33 cellular contexts compared by ENCODE assay signal in genomic region chr1:21610027-21610426, GRCh38.
"Had no signal": no experiment of that assay in that cellular context is flagged by ENCODE, and none has a peak within 500 bp of the region (broad histone marks: within the 10 kb centered on the region; RNA-seq: fewer than 3 reads in every experiment).

No MANE protein-coding gene starts in this region.

- ATAC-seq: activated CD8-positive, alpha-beta T cell treated with anti-CD3 and anti-CD28 coated beads for 36 hours; activated naive CD4-positive, alpha-beta T cell treated with anti-CD3 and anti-CD28 coated beads, Interleukin-2, amount 50 U/mL, for 72 hours; activated T-cell treated with anti-CD3 and anti-CD28 coated beads, Interleukin-2, amount 50 U/mL, for 4 hours; activated T-cell treated with anti-CD3 and anti-CD28 coated beads, Interleukin-2, amount 50 U/mL, for 72 hours; activated T-helper 17 cell treated with anti-CD3 and anti-CD28 coated beads, Interleukin-2, amount 50 U/mL, for 72 hours had no signal

- H3K9me3 ChIP-seq: adrenal gland, ascending aorta had no signal

- H3K4me3 ChIP-seq: adrenal gland, ascending aorta, cardiac muscle cell had no signal

- H3K27ac ChIP-seq: adrenal gland, ascending aorta, cardiac muscle cell had no signal

- H3K36me3 ChIP-seq: ascending aorta, cardiac muscle cell had no signal

- H3K4me1 ChIP-seq: ascending aorta had no signal

- DNase-seq: activated B cell treated with CpG ODN at 0.5 μM for 24 hours; activated CD4-positive, alpha-beta memory T cell treated with anti-CD3 and anti-CD28 coated beads for 36 hours; activated CD4-positive, alpha-beta T cell treated with anti-CD3 and anti-CD28 coated beads for 4 hours; activated CD4-positive, alpha-beta T cell treated with anti-CD3 and anti-CD28 coated beads, Interleukin-2, amount 10 ng/mL, durations not matched to agents 24 days and 14 days; activated CD4-positive, alpha-beta T cell treated with anti-CD3 and anti-CD28 coated beads, Interleukin-2, amount 50 U/mL, for 1 hour; activated CD4-positive, alpha-beta T cell treated with anti-CD3 and anti-CD28 coated beads, Interleukin-2, amount 50 U/mL, for 4 hours; activated CD4-positive, CD25-positive, alpha-beta regulatory T cell treated with anti-CD3 and anti-CD28 coated beads, Interleukin-2, amount 50 U/mL, for 72 hours; activated CD8-positive, alpha-beta memory T cell treated with anti-CD3 and anti-CD28 coated beads, Interleukin-2, amount 50 U/mL, for 4 hours; activated CD8-positive, alpha-beta T cell treated with anti-CD3 and anti-CD28 coated beads for 36 hours; activated effector memory CD4-positive, alpha-beta T cell treated with anti-CD3 and anti-CD28 coated beads, Interleukin-2, amount 50 U/mL, for 16 hours; activated gamma-delta T cell treated with Interleukin-2 at 50 U/mL for 16 hours; activated naive CD4-positive, alpha-beta T cell; activated naive CD4-positive, alpha-beta T cell treated with anti-CD3 and anti-CD28 coated beads for 36 hours; activated naive CD4-positive, alpha-beta T cell treated with anti-CD3 and anti-CD28 coated beads, Interleukin-2, amount 50 U/mL, for 16 hours; activated naive CD8-positive, alpha-beta T cell treated with anti-CD3 and anti-CD28 coated beads for 36 hours; activated T-cell treated with anti-CD3 and anti-CD28 coated beads for 4 hours; activated T-cell treated with anti-CD3 and anti-CD28 coated beads, Interleukin-2, amount 50 U/mL, for 1 hour; activated T-cell treated with anti-CD3 and anti-CD28 coated beads, Interleukin-2, amount 50 U/mL, for 4 hours; activated T-cell treated with anti-CD3 and anti-CD28 coated beads, Interleukin-2, amount 50 U/mL, for 72 hours; adrenal gland; amygdala; anterior cingulate cortex; caudate nucleus; cerebellar nuclear complex; T-helper 1 cell; T-helper 2 cell; T-helper 9 cell had no signal

- H3K27me3 ChIP-seq: adrenal gland, ascending aorta, cardiac muscle cell had no signal

- FAIRE-seq: bronchial epithelial cell, TTC549 had no signal
